ENCODE assay signal across 11 cellular contexts in genomic region chr6:118284736-118285360, GRCh38.
DNase-seq lines count a peak whose midpoint lies in the region; FAIRE-seq and TF ChIP-seq lines count a peak whose summit lies in the region.
"Had no signal": no experiment of that assay in that cellular context is flagged by ENCODE, and none has a peak within 500 bp of the region (broad histone marks: within the 10 kb centered on the region; RNA-seq: fewer than 3 reads in every experiment).

No MANE protein-coding gene starts in this region.

- FAIRE-seq in A204.1 (lab: Jason Lieb, UNC) (peak; percentile 66), GM19239 (lab: Jason Lieb, UNC) (no peak)

- no peaks in the 10 kb centered on the region for H3K27me3 ChIP-seq in ascending aorta

- H3K4me3 ChIP-seq in HEK293 (ENCODE audit: low read depth, low read length): no peak overlapping the region
- H3K4me3 ChIP-seq in ascending aorta: peak overlapping the region; percentile 9 to 35

- no peaks in the 10 kb centered on the region for H3K9me3 ChIP-seq in HEK293 (ENCODE audit: control insufficient read depth, insufficient read depth, low read depth, low read length)
- no peaks in the 10 kb centered on the region for H3K9me3 ChIP-seq in ascending aorta

- CTCF ChIA-PET in HEK293 (lab: Yijun Ruan, JAX): interaction anchor here (0.6 to 5.8 kb wide), 27 partner anchors 11 to 828 kb away, joined by 3 to 31 read pairs (median 5); partner anchors contain the start of gene PLN

- H3K27ac ChIP-seq in HEK293 (ENCODE audit: extremely low read depth, low read depth, low read length) (no peak overlapping the region), ascending aorta (peak overlapping the region; percentile 56 to 61)

- TF ChIP-seq CTCF in HEK293 (tag by site-specific recombination; IDR thresholded peaks at IDR 0.05) (no peak), ascending aorta (IDR thresholded peaks at IDR 0.05) (peak; percentile 40 to 70 (median 59))

- POLR2A ChIA-PET in HEK293 (lab: Yijun Ruan, JAX): no interaction called here

- DNase-seq in ascending aorta (ENCODE audit: low spot score in 2 of 2) (no peak), iris pigment epithelial cell (ENCODE audit: low read depth) (peak; percentile 36), NCI-H1694 treated with DMSO at 0.1 percent for 48 hours (lab: John Stamatoyannopoulos, UW) (no peak), SW480 (ENCODE audit: low spot score) (no peak), GM19239 (ENCODE audit: insufficient read length, low spot score) (no peak)
- DNase-seq in stimulated activated CD4-positive, alpha-beta T cell treated with anti-CD3 and anti-CD28 coated beads, Interleukin-4, amount 100 ng/mL, for 1 hour: no peak
- DNase-seq: activated CD4-positive, alpha-beta T cell treated with anti-CD3 and anti-CD28 coated beads, Interleukin-2, amount 50 U/mL, for 4 hours; DMS79 treated with DMSO at 0.1 percent for 48 hours; MV-4-11 had no signal

- H3K4me1 ChIP-seq in HEK293 (ENCODE audit: control insufficient read depth, insufficient read depth, low read length): no peaks in the 10 kb centered on the region
- H3K4me1 ChIP-seq in ascending aorta: peaks cover 11 to 38% of the 10 kb centered on the region in 2 donors

- intact Hi-C loops in ascending aorta (cut with DNase I): loop anchor here (1.0 to 10.0 kb wide), 7 partner anchors 224 to 610 kb away; partner anchors contain the start of genes ASF1A and CEP85L

- no peaks in the 10 kb centered on the region for H3K36me3 ChIP-seq in HEK293 (ENCODE audit: control insufficient read depth in 2 of 2, insufficient read depth in 1 of 2, low read length in 2 of 2)
- no peaks in the 10 kb centered on the region for H3K36me3 ChIP-seq in ascending aorta

TF ChIP-seq in HEK293, 187 proteins besides CTCF, POLR2A, EP300 and RAD21:
- TF ChIP-seq ZNF654 (tag by site-specific recombination; IDR thresholded peaks at IDR 0.05; ENCODE audit: low read depth): peak; percentile 31; the same call in 1 of the 2 replicates
- no peak for TF ChIP-seq BCL6B (tag by site-specific recombination; IDR thresholded peaks at IDR 0.05)
TF ChIP-seq in HEK293: peak in this region for 1.
